9 cellular contexts compared by ENCODE assay signal in genomic region chr10:1036341-1036791, GRCh38. TPM values are rescaled to one million over a fixed set of nuclear protein-coding genes. Genes with fewer than 3 reads are reported as not detected.
DNase-seq lines count a peak whose midpoint lies in the region; ATAC-seq and TF ChIP-seq lines count a peak whose summit lies in the region.
"Had no signal": no experiment of that assay in that cellular context is flagged by ENCODE, and none has a peak within 500 bp of the region (broad histone marks: within the 10 kb centered on the region; RNA-seq: fewer than 3 reads in every experiment).

No MANE protein-coding gene starts in this region.

- H3K27ac Mint-ChIP-seq in activated CD8-positive, alpha-beta T cell treated with anti-CD3 and anti-CD28 coated beads for 36 hours = peak overlapping the region; percentile 49

- H3K9me3 Mint-ChIP-seq in activated CD8-positive, alpha-beta T cell treated with anti-CD3 and anti-CD28 coated beads for 36 hours = no peaks in the 10 kb centered on the region

- POLR2A ChIA-PET in activated CD8-positive, alpha-beta T cell treated with anti-CD3 and anti-CD28 coated beads for 36 hours (lab: Charles Lee) = interaction anchor here (0.8 to 1.9 kb wide), 9 partner anchors 9 to 48 kb away, joined by 3 to 6 read pairs (median 4); partner anchors contain the start of genes GTPBP4 and IDI1

- TF ChIP-seq CTCF in activated CD8-positive, alpha-beta T cell treated with anti-CD3 and anti-CD28 coated beads for 36 hours (IDR thresholded peaks at IDR 0.05) = no peak
- TF ChIP-seq CTCF in right atrium auricular region (IDR thresholded peaks at IDR 0.05) = no peak

- peak; percentile 67 for ATAC-seq in GM18861 (IDR thresholded peaks at IDR 0.05; ENCODE audit: unreplicated experiment)
- peak; percentile 77 for ATAC-seq in HG02623 (IDR thresholded peaks at IDR 0.05; ENCODE audit: unreplicated experiment)
- peak; percentile 87 for ATAC-seq in activated CD8-positive, alpha-beta T cell treated with anti-CD3 and anti-CD28 coated beads for 36 hours
- no peak for ATAC-seq in GM19467 (IDR thresholded peaks at IDR 0.05; ENCODE audit: unreplicated experiment)

- peaks cover 25% of the 10 kb centered on the region for H3K36me3 ChIP-seq in right atrium auricular region

- H3K4me3 ChIP-seq in right atrium auricular region = no peak overlapping the region

- H3K27ac ChIP-seq in right atrium auricular region = no peak overlapping the region
- H3K27ac ChIP-seq: KMS-11 had no signal

- H3K4me1 ChIP-seq in right atrium auricular region = no peaks in the 10 kb centered on the region

- no peak overlapping the region for H3K4me3 Mint-ChIP-seq in activated CD8-positive, alpha-beta T cell treated with anti-CD3 and anti-CD28 coated beads for 36 hours

- H3K4me1 Mint-ChIP-seq in activated CD8-positive, alpha-beta T cell treated with anti-CD3 and anti-CD28 coated beads for 36 hours (ENCODE audit: low read depth) = peaks cover 7% of the 10 kb centered on the region

- H3K9me3 ChIP-seq in right atrium auricular region = no peaks in the 10 kb centered on the region

- peaks cover 23% of the 10 kb centered on the region for H3K36me3 Mint-ChIP-seq in activated CD8-positive, alpha-beta T cell treated with anti-CD3 and anti-CD28 coated beads for 36 hours (ENCODE audit: low read depth)

- DNase-seq in activated CD8-positive, alpha-beta T cell treated with anti-CD3 and anti-CD28 coated beads for 36 hours = peak; percentile 41
- DNase-seq in non-pigmented ciliary epithelial cell (ENCODE audit: low read depth) (peak; percentile 74), right atrium auricular region (ENCODE audit: low spot score) (no peak), NCI-H1694 (lab: John Stamatoyannopoulos, UW) (no peak)
- DNase-seq in activated CD8-positive, alpha-beta memory T cell treated with anti-CD3 and anti-CD28 coated beads, Interleukin-2, amount 50 U/mL, for 4 hours = no peak

- H3K27me3 ChIP-seq in right atrium auricular region = no peaks in the 10 kb centered on the region

- CTCF ChIA-PET in activated CD8-positive, alpha-beta T cell treated with anti-CD3 and anti-CD28 coated beads for 36 hours (lab: Charles Lee) = interaction anchor here (1.5 kb wide), 1 partner anchor 33 kb away, joined by 3 read pairs; no protein-coding TSS in a partner anchor

- intact Hi-C loops in activated CD8-positive, alpha-beta T cell treated with anti-CD3 and anti-CD28 coated beads for 36 hours (cut with micrococcal nuclease) = no loop called here

- H3K27me3 Mint-ChIP-seq in activated CD8-positive, alpha-beta T cell treated with anti-CD3 and anti-CD28 coated beads for 36 hours = no peaks in the 10 kb centered on the region

RNA-seq across cellular contexts. Expression of gene IDI2, which starts 10.7 kb away (rescaled TPM):
- not detected for total RNA-seq in activated CD8-positive, alpha-beta T cell treated with anti-CD3 and anti-CD28 coated beads for 36 hours
- under 1 TPM in 1 of 2 donors, not detected in 1; 0.24 TPM for total RNA-seq in right atrium auricular region

RNA-seq across cellular contexts. Expression of gene IDI1, which starts 12.6 kb away (rescaled TPM):
- 10 to 100 TPM; 67.7 to 69.5 TPM for total RNA-seq in activated CD8-positive, alpha-beta T cell treated with anti-CD3 and anti-CD28 coated beads for 36 hours
- 10 to 100 TPM; 16.7 to 24.3 TPM for total RNA-seq in right atrium auricular region

RNA-seq across cellular contexts. Expression of gene WDR37, which starts 19.8 kb away (rescaled TPM):
- total RNA-seq in activated CD8-positive, alpha-beta T cell treated with anti-CD3 and anti-CD28 coated beads for 36 hours = 10 to 100 TPM; 17.2 to 17.9 TPM
- total RNA-seq in right atrium auricular region = 10 to 100 TPM; 19.4 to 20.2 TPM

RNA-seq across cellular contexts. Expression of gene GTPBP4, which starts 48.1 kb away (rescaled TPM):
- 100 to 1,000 TPM; 119 to 128 TPM for total RNA-seq in activated CD8-positive, alpha-beta T cell treated with anti-CD3 and anti-CD28 coated beads for 36 hours
- 10 to 100 TPM; 14.4 to 14.6 TPM for total RNA-seq in right atrium auricular region

Comparison
In these comparisons a context has a peak if more than half of its experiments do, and no peak if none do; other contexts are left out.
1. DNase-seq: peak in activated CD8-positive, alpha-beta T cell treated with anti-CD3 and anti-CD28 coated beads for 36 hours (single experiment) and non-pigmented ciliary epithelial cell (single experiment); none in right atrium auricular region (single experiment), NCI-H1694 (single experiment) and activated CD8-positive, alpha-beta memory T cell treated with anti-CD3 and anti-CD28 coated beads, Interleukin-2, amount 50 U/mL, for 4 hours (single experiment).